18 cellular contexts compared by ENCODE assay signal in the genomic region with DNA sequence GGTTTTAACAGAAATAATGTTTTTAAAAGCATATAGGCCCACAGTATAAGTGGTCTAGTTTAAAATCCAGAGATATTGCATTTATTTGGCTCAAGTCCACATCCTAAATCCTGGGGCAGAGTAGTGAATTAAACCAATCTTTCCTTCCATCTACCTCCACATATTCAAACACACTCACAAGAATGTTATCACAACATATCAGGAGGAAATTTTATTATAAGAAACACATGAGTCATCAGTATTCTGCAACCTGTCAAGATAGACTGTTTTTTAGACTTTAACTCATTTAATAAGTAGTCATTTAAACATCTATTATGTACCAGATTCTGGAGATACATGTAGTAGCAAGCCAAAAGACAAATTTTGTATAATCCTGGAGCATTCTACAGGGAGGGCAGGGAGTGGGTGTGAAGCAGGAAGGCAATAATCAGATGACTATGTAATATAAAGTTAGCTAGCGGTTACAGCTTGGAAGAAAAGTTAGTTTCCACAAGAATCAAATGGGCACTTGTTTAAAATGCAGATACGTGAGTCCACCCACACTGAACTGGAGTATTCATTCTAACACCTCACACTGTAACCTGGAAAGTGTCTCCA.
A peak's percentile ranks its signal among the peaks of the same experiment; 100 is the strongest.
DNase-seq lines count a peak whose midpoint lies in the region; ATAC-seq and TF ChIP-seq lines count a peak whose summit lies in the region.
"Had no signal": no experiment of that assay in that cellular context is flagged by ENCODE, and none has a peak within 500 bp of the region (broad histone marks: within the 10 kb centered on the region; RNA-seq: fewer than 3 reads in every experiment).

No MANE protein-coding gene starts in this region.

- no peaks in the 10 kb centered on the region for H3K9me3 ChIP-seq in prostate gland
- H3K9me3 ChIP-seq in aorta (ENCODE audit: control insufficient read depth, low read length), result no peaks in the 10 kb centered on the region

- intact Hi-C loops in prostate gland (cut with DNase I), result no loop called here
- intact Hi-C loops in aorta (cut with DNase I), result loop anchor here in 1 of 2 donors (5.0 kb wide), 1 partner anchor 86 kb away; no protein-coding TSS in a partner anchor

- ATAC-seq in aorta (ENCODE audit: low FRiP score), result no peak
- ATAC-seq in GM21447 (IDR thresholded peaks at IDR 0.05; ENCODE audit: unreplicated experiment), result no peak

- H3K4me3 ChIP-seq in fibroblast of mammary gland (ENCODE audit: control insufficient read depth, low read depth, low read length) (no peak overlapping the region), prostate gland (no peak overlapping the region), aorta (ENCODE audit: low read length in 2 of 2) (no peak overlapping the region)
- H3K4me3 ChIP-seq: PC-9 had no signal

- H3K27me3 ChIP-seq in prostate gland (replicated peaks; ENCODE audit: insufficient read depth) (no peaks in the 10 kb centered on the region), aorta (ENCODE audit: control insufficient read depth in 1 of 2, insufficient read depth in 2 of 2, low read length in 1 of 2) (no peaks in the 10 kb centered on the region)

- WGBS in prostate gland, result 49% methylated on average over 2 of the region's 2 CpGs
- WGBS in aorta, 2 donors, result 11 to 21% methylated on average over 2 of the region's 2 CpGs

- H3K36me3 ChIP-seq in prostate gland (no peaks in the 10 kb centered on the region), aorta (ENCODE audit: control insufficient read depth in 1 of 2, insufficient read depth in 2 of 2, low read length in 1 of 2) (no peaks in the 10 kb centered on the region)

- peak; percentile 16 for DNase-seq in amniotic epithelial cell (ENCODE audit: low read depth)
- peak; percentile 12 for DNase-seq in fibroblast of mammary gland (ENCODE audit: low read depth)
- no peak for DNase-seq in prostate gland (ENCODE audit: low spot score)
- no peak for DNase-seq in aorta
- no peak for DNase-seq in activated CD4-positive, alpha-beta T cell treated with anti-CD3 and anti-CD28 coated beads, Interleukin-2, amount 50 U/mL, for 1 hour
- no peak for DNase-seq in activated T-cell treated with anti-CD3 and anti-CD28 coated beads, Interleukin-2, amount 50 U/mL, for 48 hours
- DNase-seq: activated CD4-positive, alpha-beta T cell treated with anti-CD3 and anti-CD28 coated beads, Interleukin-2, amount 50 U/mL, for 4 hours; activated naive CD4-positive, alpha-beta T cell treated with anti-CD3 and anti-CD28 coated beads, Interleukin-2, amount 50 U/mL, for 16 hours; activated T-cell treated with anti-CD3 and anti-CD28 coated beads, Interleukin-2, amount 50 U/mL, for 1 hour; C1 segment of cervical spinal cord; DMS53; effector CD4-positive, alpha-beta T cell; naive B cell; NCI-H1048; NCI-H2107; NCI-H748 treated with DMSO at 0.1 percent for 48 hours; PC-9 had no signal

- H3K4me1 ChIP-seq in prostate gland (replicated peaks) (peaks cover 3% of the 10 kb centered on the region), aorta (ENCODE audit: control insufficient read depth in 1 of 2, insufficient read depth in 2 of 2, low read length in 2 of 2) (peaks cover 7 to 8% of the 10 kb centered on the region in 2 donors)

- TF ChIP-seq POLR2A in prostate gland (IDR thresholded peaks at IDR 0.05), result no peak

- TF ChIP-seq CTCF in fibroblast of mammary gland (conservative IDR thresholded peaks at IDR 0.05; ENCODE audit: control insufficient read depth, insufficient read depth, low read depth, low read length) (no peak), prostate gland (IDR thresholded peaks at IDR 0.05) (no peak)

- peak overlapping the region; percentile 18 to 34 for H3K27ac ChIP-seq in prostate gland
- peak overlapping the region; percentile 40 to 67 for H3K27ac ChIP-seq in aorta (ENCODE audit: low read depth in 1 of 2, low read length in 2 of 2)
- H3K27ac ChIP-seq: PC-9 had no signal

Comparison
In these comparisons a context has a peak if more than half of its experiments do, and no peak if none do; other contexts are left out.
1. DNase-seq: peak in amniotic epithelial cell (single experiment) and fibroblast of mammary gland (single experiment); none in prostate gland (single experiment), aorta (0 of 2), activated CD4-positive, alpha-beta T cell treated with anti-CD3 and anti-CD28 coated beads, Interleukin-2, amount 50 U/mL, for 1 hour (single experiment) and activated T-cell treated with anti-CD3 and anti-CD28 coated beads, Interleukin-2, amount 50 U/mL, for 48 hours (0 of 2).